In genomic region chr12:77323778-77324415, GRCh38 we compare ENCODE assay signal across 1 cellular context.
TF ChIP-seq lines count a peak whose summit lies in the region.

No MANE protein-coding gene starts in this region.

TF ChIP-seq in HCT116, 20 proteins besides CTCF, POLR2A, EP300 and RAD21:
- no peak for TF ChIP-seq ZNF274 (IDR thresholded peaks at IDR 0.05; ENCODE audit: low read depth, low read length)
- TF ChIP-seq CEBPB (IDR thresholded peaks at IDR 0.05; ENCODE audit: low read depth), result no peak
- TF ChIP-seq SP1 (IDR thresholded peaks at IDR 0.05; ENCODE audit: low read depth), result no peak
- TF ChIP-seq CBX3 (IDR thresholded peaks at IDR 0.05; ENCODE audit: low read depth), result no peak
- no peak for TF ChIP-seq YY1 (IDR thresholded peaks at IDR 0.05; ENCODE audit: extremely low read depth, insufficient replicate concordance, low read depth, low read length)
- TF ChIP-seq EGR1 (IDR thresholded peaks at IDR 0.05; ENCODE audit: low read depth), result no peak
- TF ChIP-seq JUND (IDR thresholded peaks at IDR 0.05), result no peak
- no peak for TF ChIP-seq FOSL1 (IDR thresholded peaks at IDR 0.05; ENCODE audit: low read depth)
- TF ChIP-seq, protein P1, sequence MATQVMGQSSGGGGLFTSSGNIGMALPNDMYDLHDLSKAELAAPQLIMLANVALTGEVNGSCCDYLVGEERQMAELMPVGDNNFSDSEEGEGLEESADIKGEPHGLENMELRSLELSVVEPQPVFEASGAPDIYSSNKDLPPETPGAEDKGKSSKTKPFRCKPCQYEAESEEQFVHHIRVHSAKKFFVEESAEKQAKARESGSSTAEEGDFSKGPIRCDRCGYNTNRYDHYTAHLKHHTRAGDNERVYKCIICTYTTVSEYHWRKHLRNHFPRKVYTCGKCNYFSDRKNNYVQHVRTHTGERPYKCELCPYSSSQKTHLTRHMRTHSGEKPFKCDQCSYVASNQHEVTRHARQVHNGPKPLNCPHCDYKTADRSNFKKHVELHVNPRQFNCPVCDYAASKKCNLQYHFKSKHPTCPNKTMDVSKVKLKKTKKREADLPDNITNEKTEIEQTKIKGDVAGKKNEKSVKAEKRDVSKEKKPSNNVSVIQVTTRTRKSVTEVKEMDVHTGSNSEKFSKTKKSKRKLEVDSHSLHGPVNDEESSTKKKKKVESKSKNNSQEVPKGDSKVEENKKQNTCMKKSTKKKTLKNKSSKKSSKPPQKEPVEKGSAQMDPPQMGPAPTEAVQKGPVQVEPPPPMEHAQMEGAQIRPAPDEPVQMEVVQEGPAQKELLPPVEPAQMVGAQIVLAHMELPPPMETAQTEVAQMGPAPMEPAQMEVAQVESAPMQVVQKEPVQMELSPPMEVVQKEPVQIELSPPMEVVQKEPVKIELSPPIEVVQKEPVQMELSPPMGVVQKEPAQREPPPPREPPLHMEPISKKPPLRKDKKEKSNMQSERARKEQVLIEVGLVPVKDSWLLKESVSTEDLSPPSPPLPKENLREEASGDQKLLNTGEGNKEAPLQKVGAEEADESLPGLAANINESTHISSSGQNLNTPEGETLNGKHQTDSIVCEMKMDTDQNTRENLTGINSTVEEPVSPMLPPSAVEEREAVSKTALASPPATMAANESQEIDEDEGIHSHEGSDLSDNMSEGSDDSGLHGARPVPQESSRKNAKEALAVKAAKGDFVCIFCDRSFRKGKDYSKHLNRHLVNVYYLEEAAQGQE (IDR thresholded peaks at IDR 0.05; ENCODE audit: low read depth), result no peak
- no peak for TF ChIP-seq SRF (IDR thresholded peaks at IDR 0.05; ENCODE audit: low read depth)
- no peak for TF ChIP-seq POLR2AphosphoS5 (IDR thresholded peaks at IDR 0.05; ENCODE audit: low read depth, low read length)
- no peak for TF ChIP-seq ZFX (IDR thresholded peaks at IDR 0.05)
- TF ChIP-seq, protein P2, sequence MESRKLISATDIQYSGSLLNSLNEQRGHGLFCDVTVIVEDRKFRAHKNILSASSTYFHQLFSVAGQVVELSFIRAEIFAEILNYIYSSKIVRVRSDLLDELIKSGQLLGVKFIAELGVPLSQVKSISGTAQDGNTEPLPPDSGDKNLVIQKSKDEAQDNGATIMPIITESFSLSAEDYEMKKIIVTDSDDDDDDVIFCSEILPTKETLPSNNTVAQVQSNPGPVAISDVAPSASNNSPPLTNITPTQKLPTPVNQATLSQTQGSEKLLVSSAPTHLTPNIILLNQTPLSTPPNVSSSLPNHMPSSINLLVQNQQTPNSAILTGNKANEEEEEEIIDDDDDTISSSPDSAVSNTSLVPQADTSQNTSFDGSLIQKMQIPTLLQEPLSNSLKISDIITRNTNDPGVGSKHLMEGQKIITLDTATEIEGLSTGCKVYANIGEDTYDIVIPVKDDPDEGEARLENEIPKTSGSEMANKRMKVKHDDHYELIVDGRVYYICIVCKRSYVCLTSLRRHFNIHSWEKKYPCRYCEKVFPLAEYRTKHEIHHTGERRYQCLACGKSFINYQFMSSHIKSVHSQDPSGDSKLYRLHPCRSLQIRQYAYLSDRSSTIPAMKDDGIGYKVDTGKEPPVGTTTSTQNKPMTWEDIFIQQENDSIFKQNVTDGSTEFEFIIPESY (IDR thresholded peaks at IDR 0.05; ENCODE audit: extremely low read depth, insufficient replicate concordance, low read length), result no peak
- no peak for TF ChIP-seq SIN3A (IDR thresholded peaks at IDR 0.05; ENCODE audit: low read depth)
- TF ChIP-seq EZH2phosphoT487 (IDR thresholded peaks at IDR 0.05; ENCODE audit: borderline replicate concordance), result no peak
- TF ChIP-seq ELF1 (IDR thresholded peaks at IDR 0.05; ENCODE audit: borderline replicate concordance, low read depth), result no peak
- no peak for TF ChIP-seq TCF7L2 (IDR thresholded peaks at IDR 0.05; ENCODE audit: borderline replicate concordance, extremely low read depth, insufficient read depth, insufficient read length)
- TF ChIP-seq MAX (IDR thresholded peaks at IDR 0.05), result no peak
- TF ChIP-seq, protein P3, sequence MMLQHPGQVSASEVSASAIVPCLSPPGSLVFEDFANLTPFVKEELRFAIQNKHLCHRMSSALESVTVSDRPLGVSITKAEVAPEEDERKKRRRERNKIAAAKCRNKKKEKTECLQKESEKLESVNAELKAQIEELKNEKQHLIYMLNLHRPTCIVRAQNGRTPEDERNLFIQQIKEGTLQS (IDR thresholded peaks at IDR 0.05), result no peak
TF ChIP-seq in HCT116: peak in this region for 0.
